ENCODE assay signal across 16 cellular contexts in the genomic region with DNA sequence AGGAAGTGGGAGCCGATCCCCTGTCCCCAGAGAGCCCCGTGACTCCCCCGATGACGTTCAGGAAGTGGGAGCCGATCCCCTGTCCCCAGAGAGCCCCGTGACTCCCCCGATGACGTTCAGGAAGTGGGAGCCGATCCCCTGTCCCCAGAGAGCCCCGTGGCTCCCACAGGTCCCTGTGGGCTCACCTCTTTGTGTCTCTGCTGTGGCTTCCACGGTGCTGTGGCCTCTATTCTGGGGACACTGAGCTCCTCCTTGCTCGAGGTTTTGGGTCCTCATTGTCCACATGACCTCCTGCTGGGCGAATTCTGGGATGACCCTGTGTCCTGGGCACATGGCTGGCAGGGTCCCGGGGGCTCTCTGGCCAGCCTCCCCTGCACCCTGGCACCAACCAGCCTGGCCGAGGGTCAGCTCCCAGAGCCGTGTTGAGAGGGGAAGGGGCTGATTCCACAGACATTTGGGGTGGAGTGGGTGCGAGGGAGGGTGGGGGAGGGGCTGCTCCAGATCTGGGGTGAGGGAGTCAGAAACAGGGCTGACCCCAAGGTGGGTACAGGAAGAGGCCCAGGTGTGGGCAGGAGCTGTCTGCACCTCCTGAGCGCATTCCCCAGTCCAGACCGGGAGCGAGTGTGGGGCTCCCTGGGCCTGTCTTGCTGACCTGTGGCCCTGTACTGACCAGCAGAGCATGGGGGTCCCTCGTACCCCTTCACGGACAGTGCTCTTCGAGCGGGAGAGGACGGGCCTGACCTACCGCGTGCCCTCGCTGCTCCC. TPM values are rescaled to one million over a fixed set of nuclear protein-coding genes. Genes with fewer than 3 reads are reported as not detected.
DNase-seq lines count a peak whose midpoint lies in the region; ATAC-seq, FAIRE-seq and TF ChIP-seq lines count a peak whose summit lies in the region.
"Had no signal": no experiment of that assay in that cellular context is flagged by ENCODE, and none has a peak within 500 bp of the region (broad histone marks: within the 10 kb centered on the region; RNA-seq: fewer than 3 reads in every experiment).

No MANE protein-coding gene starts in this region.

- no peak for FAIRE-seq in kidney (lab: Jason Lieb, UNC)
- FAIRE-seq: H54, HTR-8/SVneo had no signal

- H3K4me3 ChIP-seq in SK-N-MC (peak overlapping the region; percentile 38; the same call in 1 of the 2 replicates), kidney (ENCODE audit: low read length in 2 of 2) (no peak overlapping the region)
- H3K4me3 ChIP-seq: breast epithelium, skin epidermis, thoracic aorta had no signal

- DNase-seq in CD1c-positive myeloid dendritic cell (ENCODE audit: extremely low spot score): peak; percentile 8
- DNase-seq in GM03348 (ENCODE audit: low spot score): peak; percentile 5
- DNase-seq in SK-N-MC (ENCODE audit: low read depth, low spot score): no peak
- peak; percentile 60 for DNase-seq in kidney
- DNase-seq in activated effector memory CD4-positive, alpha-beta T cell treated with Interleukin-2 at 50 U/mL for 16 hours: no peak
- no peak for DNase-seq in GOT3 (lab: John Stamatoyannopoulos, UW)
- DNase-seq: NCI-H1105, SHP77 treated with DMSO at 0.1 percent for 48 hours had no signal

- H3K4me1 ChIP-seq in kidney (ENCODE audit: control insufficient read depth in 1 of 2, insufficient read depth in 1 of 2, low read depth in 1 of 2, low read length in 2 of 2): peaks cover 0 to 4% of the 10 kb centered on the region in 2 donors
- H3K4me1 ChIP-seq: breast epithelium had no signal

- peak overlapping the region; percentile 78 for H3K27ac ChIP-seq in SK-N-MC
- no peak overlapping the region for H3K27ac ChIP-seq in kidney (ENCODE audit: low read depth in 2 of 2, low read length in 2 of 2)
- H3K27ac ChIP-seq: breast epithelium, thoracic aorta, VCaP had no signal

- intact Hi-C loops in kidney (cut with DNase I): no loop called here

- no peak for TF ChIP-seq CTCF in kidney (IDR thresholded peaks at IDR 0.05; ENCODE audit: borderline replicate concordance, extremely low read depth, insufficient read depth)

- no peaks in the 10 kb centered on the region for H3K36me3 ChIP-seq in SK-N-MC (ENCODE audit: insufficient read depth, low read length)
- no peaks in the 10 kb centered on the region for H3K36me3 ChIP-seq in kidney (ENCODE audit: control insufficient read depth in 1 of 2, insufficient read depth in 2 of 2, low read length in 2 of 2)
- H3K36me3 ChIP-seq: breast epithelium, thoracic aorta had no signal

- no peaks in the 10 kb centered on the region for H3K9me3 ChIP-seq in SK-N-MC (ENCODE audit: low read depth, low read length)
- no peaks in the 10 kb centered on the region for H3K9me3 ChIP-seq in kidney (ENCODE audit: control insufficient read depth in 1 of 2, low read length in 2 of 2)
- H3K9me3 ChIP-seq: breast epithelium, thoracic aorta had no signal

- no peak for ATAC-seq in HG03039 (IDR thresholded peaks at IDR 0.05; ENCODE audit: unreplicated experiment)

- peak overlapping the region; percentile 70 for H3K9ac ChIP-seq in SK-N-MC (ENCODE audit: insufficient read length)
- H3K9ac ChIP-seq in kidney (ENCODE audit: low read length in 2 of 2): no peak overlapping the region

RNA-seq across cellular contexts. Expression of gene NEU4, which starts 5.0 kb away (rescaled TPM):
- total RNA-seq in kidney: 0.76 TPM
- 2.8 TPM for polyA plus RNA-seq in kidney (ENCODE audit: insufficient read depth, low read depth, low replicate concordance)

RNA-seq across cellular contexts. Expression of gene GAL3ST2, which starts 37.4 kb away (rescaled TPM):
- 0.19 TPM for total RNA-seq in kidney
- 0.39 TPM for polyA plus RNA-seq in kidney (ENCODE audit: insufficient read depth, low read depth, low replicate concordance)

RNA-seq across cellular contexts. Expression of gene PDCD1, which starts 44.7 kb away (rescaled TPM):
- 1.6 TPM for total RNA-seq in kidney
- 0.49 TPM for polyA plus RNA-seq in kidney (ENCODE audit: insufficient read depth, low read depth, low replicate concordance)
- total RNA-seq: neural crest cell had no signal

RNA-seq across cellular contexts. Expression of gene RTP5, which starts 55.5 kb away (rescaled TPM):
- 0.13 TPM for total RNA-seq in kidney
- polyA plus RNA-seq in kidney (ENCODE audit: insufficient read depth, low read depth, low replicate concordance): not detected
- total RNA-seq: neural crest cell had no signal

Comparison
In these comparisons a context has a peak if more than half of its experiments do, and no peak if none do; other contexts are left out.
1. DNase-seq: peak in CD1c-positive myeloid dendritic cell (single experiment), GM03348 (single experiment) and kidney (single experiment); none in SK-N-MC (single experiment), activated effector memory CD4-positive, alpha-beta T cell treated with Interleukin-2 at 50 U/mL for 16 hours (single experiment) and GOT3 (single experiment).